In genomic region chr10:70121281-70121949, GRCh38 we compare ENCODE assay signal across 18 cellular contexts. TPM values are rescaled to one million over a fixed set of nuclear protein-coding genes. Genes with fewer than 3 reads are reported as not detected.
DNase-seq lines count a peak whose midpoint lies in the region; ATAC-seq and TF ChIP-seq lines count a peak whose summit lies in the region.
"Had no signal": no experiment of that assay in that cellular context is flagged by ENCODE, and none has a peak within 500 bp of the region (broad histone marks: within the 10 kb centered on the region; RNA-seq: fewer than 3 reads in every experiment).

No MANE protein-coding gene starts in this region.

- CTCF ChIA-PET in WTC11 (lab: Charles Lee): interaction anchor here (0.6 to 2.3 kb wide), 6 partner anchors 14 to 320 kb away, joined by 3 to 10 read pairs (median 6); partner anchors contain the start of gene TYSND1
- CTCF ChIA-PET in PC-9 (lab: Charles Lee): no interaction called here

- peaks cover 3% of the 10 kb centered on the region for H3K9me3 Mint-ChIP-seq in WTC11
- no peaks in the 10 kb centered on the region for H3K9me3 Mint-ChIP-seq in progenitor cell of endocrine pancreas (ENCODE audit: low read depth)
- H3K9me3 Mint-ChIP-seq: CD4-positive, alpha-beta memory T cell had no signal

- H3K27ac ChIP-seq in right atrium auricular region (no peak overlapping the region), esophagus (ENCODE audit: low read depth in 2 of 2, low read length in 1 of 2) (peak overlapping the region; percentile 9 to 40), subcutaneous abdominal adipose tissue (ENCODE audit: low read depth, low read length) (peak overlapping the region; percentile 55), PC-9 (no peak overlapping the region)
- H3K27ac ChIP-seq: GM23248 had no signal

- H3K4me1 Mint-ChIP-seq in WTC11 (peaks cover 6% of the 10 kb centered on the region; the same call in 1 of the 2 replicates), progenitor cell of endocrine pancreas (ENCODE audit: low read depth) (peaks cover 10% of the 10 kb centered on the region)

- WGBS in esophagus, 2 donors: 79 to 84% methylated on average over 11 of the region's 11 CpGs

- H3K4me3 Mint-ChIP-seq in WTC11 (no peak overlapping the region), progenitor cell of endocrine pancreas (ENCODE audit: low read depth) (no peak overlapping the region)
- H3K4me3 Mint-ChIP-seq: CD4-positive, alpha-beta memory T cell had no signal

- H2AFZ ChIP-seq in PC-9: no peak overlapping the region
- H2AFZ ChIP-seq: GM23248 had no signal

- no peaks in the 10 kb centered on the region for H3K27me3 ChIP-seq in right atrium auricular region
- H3K27me3 ChIP-seq in esophagus (ENCODE audit: control insufficient read depth in 1 of 2, insufficient read depth in 2 of 2, low read length in 2 of 2): no peaks in the 10 kb centered on the region
- H3K27me3 ChIP-seq in subcutaneous abdominal adipose tissue (ENCODE audit: control insufficient read depth in 5 of 5, insufficient read depth in 4 of 5, low read length in 5 of 5): no peaks in the 10 kb centered on the region
- H3K27me3 ChIP-seq in PC-9 (ENCODE audit: insufficient read depth, low read depth): no peaks in the 10 kb centered on the region

- H4K20me1 ChIP-seq in PC-9 (ENCODE audit: insufficient read depth): no peaks in the 10 kb centered on the region; the same call in 1 of the 2 replicates

- H3K27ac Mint-ChIP-seq in WTC11 (no peak overlapping the region), progenitor cell of endocrine pancreas (no peak overlapping the region)
- H3K27ac Mint-ChIP-seq: CD4-positive, alpha-beta memory T cell had no signal

- TF ChIP-seq CTCF in right atrium auricular region (IDR thresholded peaks at IDR 0.05) (no peak), WTC11 (IDR thresholded peaks at IDR 0.05) (no peak), progenitor cell of endocrine pancreas (IDR thresholded peaks at IDR 0.05; ENCODE audit: unreplicated experiment) (no peak), PC-9 (conservative IDR thresholded peaks at IDR 0.05) (no peak)

- POLR2A ChIA-PET in WTC11 (lab: Charles Lee): no interaction called here
- POLR2A ChIA-PET in PC-9 (lab: Charles Lee; ENCODE audit: unreplicated experiment): no interaction called here

- peak; percentile 15 for ATAC-seq in Right ventricle myocardium inferior
- ATAC-seq in WTC11: no peak
- no peak for ATAC-seq in GM21526 (IDR thresholded peaks at IDR 0.05; ENCODE audit: low FRiP score, unreplicated experiment)

- H3K9me3 ChIP-seq in right atrium auricular region: no peaks in the 10 kb centered on the region
- no peaks in the 10 kb centered on the region for H3K9me3 ChIP-seq in esophagus (ENCODE audit: control insufficient read depth in 2 of 2, insufficient read depth in 1 of 2, low read depth in 1 of 2, low read length in 1 of 2)
- H3K9me3 ChIP-seq in subcutaneous abdominal adipose tissue (ENCODE audit: control insufficient read depth in 5 of 5, low read length in 5 of 5): no peaks in the 10 kb centered on the region
- no peaks in the 10 kb centered on the region for H3K9me3 ChIP-seq in PC-9 (ENCODE audit: insufficient read depth, low read depth)

- H3F3A ChIP-seq in PC-9 (ENCODE audit: insufficient read depth, low read depth): no peaks in the 10 kb centered on the region; the same call in 1 of the 2 replicates

- no peak overlapping the region for H3K4me2 ChIP-seq in PC-9

- no peak for DNase-seq in Right ventricle myocardium inferior (ENCODE audit: missing footprints)
- DNase-seq in right atrium auricular region (ENCODE audit: low spot score): no peak
- no peak for DNase-seq in WTC11 (ENCODE audit: low spot score)
- DNase-seq in progenitor cell of endocrine pancreas (ENCODE audit: low spot score, unreplicated experiment): no peak
- DNase-seq in PC-9: no peak
- DNase-seq: C1 segment of cervical spinal cord; Calu3; CD4-positive, alpha-beta memory T cell; COR-L47; DMS53; DMS79 treated with DMSO at 0.1 percent for 48 hours; GF-D8; GM23248; H7; HCEC 1CT had no signal

- H3K4me3 ChIP-seq in right atrium auricular region (no peak overlapping the region), esophagus (ENCODE audit: low read depth in 1 of 2, low read length in 2 of 2) (no peak overlapping the region), subcutaneous abdominal adipose tissue (ENCODE audit: low read depth in 1 of 5, low read length in 5 of 5) (no peak overlapping the region), PC-9 (no peak overlapping the region)
- H3K4me3 ChIP-seq: GM23248 had no signal

- H3K36me3 Mint-ChIP-seq in WTC11: no peaks in the 10 kb centered on the region; the same call in 1 of the 2 replicates
- H3K36me3 Mint-ChIP-seq in progenitor cell of endocrine pancreas (ENCODE audit: insufficient read depth): peaks cover 8% of the 10 kb centered on the region

- peaks cover 10% of the 10 kb centered on the region for H3K79me2 ChIP-seq in PC-9 (ENCODE audit: low read depth)

- H3K36me3 ChIP-seq in right atrium auricular region (peaks cover 24% of the 10 kb centered on the region), esophagus (ENCODE audit: control insufficient read depth in 2 of 2, insufficient read depth in 2 of 2, low read length in 1 of 2) (peaks cover 0 to 5% of the 10 kb centered on the region in 2 donors), subcutaneous abdominal adipose tissue (ENCODE audit: control insufficient read depth in 5 of 5, insufficient read depth in 5 of 5, low read length in 5 of 5) (peaks cover 6 to 70% (median 63%) of the 10 kb centered on the region in 5 donors), PC-9 (ENCODE audit: low read depth) (peaks cover 24% of the 10 kb centered on the region; the same call in 1 of the 2 replicates)

- H3K9me2 ChIP-seq in PC-9 (ENCODE audit: insufficient read depth): no peaks in the 10 kb centered on the region

- H3K9ac ChIP-seq in subcutaneous abdominal adipose tissue (ENCODE audit: low read length in 5 of 5): no peak overlapping the region
- H3K9ac ChIP-seq: GM23248 had no signal

- BruUV-seq in PC-9 (replicated peaks; lab: Mats Ljungman, UMichigan): no TSS peak

- H3K27me3 Mint-ChIP-seq in WTC11 (ENCODE audit: low read depth) (no peaks in the 10 kb centered on the region), progenitor cell of endocrine pancreas (no peaks in the 10 kb centered on the region)
- H3K27me3 Mint-ChIP-seq: CD4-positive, alpha-beta memory T cell had no signal

- no peaks in the 10 kb centered on the region for H3K4me1 ChIP-seq in right atrium auricular region
- peaks cover 4 to 16% of the 10 kb centered on the region in 2 donors for H3K4me1 ChIP-seq in esophagus (ENCODE audit: control insufficient read depth in 2 of 2, insufficient read depth in 2 of 2, low read length in 1 of 2)
- H3K4me1 ChIP-seq in subcutaneous abdominal adipose tissue (ENCODE audit: control insufficient read depth in 5 of 5, insufficient read depth in 5 of 5, low read length in 5 of 5): peaks cover 2 to 77% (median 58%) of the 10 kb centered on the region in 5 donors
- no peaks in the 10 kb centered on the region for H3K4me1 ChIP-seq in PC-9 (replicated peaks; ENCODE audit: insufficient read depth)

- intact Hi-C loops in Right ventricle myocardium inferior (cut with DNase I): no loop called here
- intact Hi-C loops in PC-9 (cut with micrococcal nuclease; ENCODE audit: unreplicated experiment): no loop called here

TF ChIP-seq in WTC11, 78 proteins besides CTCF, POLR2A, EP300 and RAD21:
- no peak for TF ChIP-seq ZNF671 (CRISPR knock-in tag; IDR thresholded peaks at IDR 0.05)
- TF ChIP-seq HMGA2 (CRISPR knock-in tag; IDR thresholded peaks at IDR 0.05): peak; percentile 99
- TF ChIP-seq ZNF232 (CRISPR knock-in tag; IDR thresholded peaks at IDR 0.05): no peak

RNA-seq across cellular contexts. Expression of gene AIFM2, which starts 11.2 kb away (rescaled TPM):
- total RNA-seq in Right ventricle myocardium inferior (20.2 TPM), right atrium auricular region (10 to 100 TPM in 1 of 2 donors, 1 to 10 TPM in 1; 6.2 to 12.0 TPM), WTC11 (2021) (4.4 to 5.2 TPM (median 4.6 TPM) in 3 replicates), progenitor cell of endocrine pancreas (10.7 and 10.9 TPM in 2 replicates), PC-9 (2021) (40.3 and 47.0 TPM in 2 replicates)
- polyA plus RNA-seq in esophagus: 10 to 100 TPM; 13.6 to 14.1 TPM

RNA-seq across cellular contexts. Expression of gene TYSND1, which starts 25.1 kb away (rescaled TPM):
- total RNA-seq in Right ventricle myocardium inferior: 6.2 TPM
- 1 to 10 TPM; 4.4 to 4.9 TPM for total RNA-seq in right atrium auricular region
- 18.9 to 21.3 TPM (median 20.7 TPM) in 3 replicates for total RNA-seq in WTC11 (2021)
- 10 to 100 TPM; 13.6 to 17.5 TPM for polyA plus RNA-seq in esophagus
- total RNA-seq in progenitor cell of endocrine pancreas: 12.6 and 15.1 TPM in 2 replicates
- total RNA-seq in PC-9 (2021): 28.0 and 33.5 TPM in 2 replicates

RNA-seq across cellular contexts. Expression of gene SAR1A, which starts 48.9 kb away (rescaled TPM):
- 86.0 TPM for total RNA-seq in Right ventricle myocardium inferior
- 10 to 100 TPM; 57.5 to 60.3 TPM for total RNA-seq in right atrium auricular region
- 102 to 111 TPM (median 109 TPM) in 3 replicates for total RNA-seq in WTC11 (2021)
- 10 to 100 TPM; 26.0 to 30.0 TPM for polyA plus RNA-seq in esophagus
- total RNA-seq in progenitor cell of endocrine pancreas: 93.0 and 94.4 TPM in 2 replicates
- total RNA-seq in PC-9 (2021): 80.3 and 124 TPM in 2 replicates

Comparison
In these comparisons a context has a peak if more than half of its experiments do, and no peak if none do; other contexts are left out.
1. H3K27ac ChIP-seq: peak in esophagus (2 of 2) and subcutaneous abdominal adipose tissue (single experiment); none in right atrium auricular region (0 of 2) and PC-9 (single experiment).